ENCODE assay signal across 10 cellular contexts in genomic region chr6:98657764-98658163, GRCh38.
DNase-seq lines count a peak whose midpoint lies in the region; ATAC-seq and TF ChIP-seq lines count a peak whose summit lies in the region.
"Had no signal": no experiment of that assay in that cellular context is flagged by ENCODE, and none has a peak within 500 bp of the region (broad histone marks: within the 10 kb centered on the region; RNA-seq: fewer than 3 reads in every experiment).

No MANE protein-coding gene starts in this region.

- TF ChIP-seq CTCF in OCI-LY7 (conservative IDR thresholded peaks at IDR 0.05; ENCODE audit: low read length) (no peak), neural crest cell (conservative IDR thresholded peaks at IDR 0.05) (no peak), stomach (IDR thresholded peaks at IDR 0.05) (no peak)

- no peaks in the 10 kb centered on the region for H3K9me2 ChIP-seq in OCI-LY7 (ENCODE audit: insufficient read depth, low read length)

- H3K36me3 ChIP-seq in OCI-LY7 (ENCODE audit: insufficient read depth, low read length), result no peaks in the 10 kb centered on the region
- H3K36me3 ChIP-seq in stomach, result no peaks in the 10 kb centered on the region

- BruUV-seq in OCI-LY7 (replicated peaks; lab: Mats Ljungman, UMichigan), result no TSS peak

- H3K27ac ChIP-seq in OCI-LY7 (ENCODE audit: low read depth, low read length, poor library complexity, severe bottlenecking) (no peak overlapping the region), stomach (no peak overlapping the region)

- H3K9me3 Mint-ChIP-seq in neural crest cell, result no peaks in the 10 kb centered on the region

- no peaks in the 10 kb centered on the region for H3K9me3 ChIP-seq in OCI-LY7 (ENCODE audit: low read length)
- no peaks in the 10 kb centered on the region for H3K9me3 ChIP-seq in stomach

- peaks cover 9% of the 10 kb centered on the region for H3K4me1 Mint-ChIP-seq in neural crest cell

- CTCF ChIA-PET in OCI-LY7 (lab: Charles Lee; ENCODE audit: unreplicated experiment), result no interaction called here

- TF ChIP-seq POLR2A in stomach (IDR thresholded peaks at IDR 0.05), result no peak

- H3K27me3 ChIP-seq in stomach, result no peaks in the 10 kb centered on the region

- DNase-seq in HK-2 (ENCODE audit: unreplicated experiment) (peak; percentile 20), OCI-LY7 (ENCODE audit: low spot score) (peak; percentile 21), T47D (ENCODE audit: low read depth in 1 of 2, low spot score in 1 of 2) (peak; percentile 9 to 70), neural crest cell (ENCODE audit: low read depth, low spot score) (peak; percentile 57), GM19240 (ENCODE audit: insufficient read length, low spot score) (no peak), stomach (no peak), putamen (ENCODE audit: low spot score) (no peak)
- DNase-seq: amygdala; stimulated activated naive CD4-positive, alpha-beta T cell had no signal

- H3K4me1 ChIP-seq in OCI-LY7 (ENCODE audit: insufficient read depth, low read length, poor library complexity, severe bottlenecking) (no peaks in the 10 kb centered on the region), stomach (no peaks in the 10 kb centered on the region)

- no peak overlapping the region for H3K4me2 ChIP-seq in OCI-LY7 (ENCODE audit: low read length)

- no peak overlapping the region for H3K4me3 ChIP-seq in OCI-LY7 (ENCODE audit: low read depth, low read length, poor library complexity, severe bottlenecking)
- no peak overlapping the region for H3K4me3 ChIP-seq in stomach

- in situ Hi-C loops in T47D (cut with HindIII; ENCODE audit: low pct_unique_long_range_greater_than_20kb, low sequenced_read_pairs), result no loop called here

- ATAC-seq in HG02938 (IDR thresholded peaks at IDR 0.05; ENCODE audit: unreplicated experiment), result no peak

- no peak overlapping the region for H3K27ac Mint-ChIP-seq in neural crest cell (ENCODE audit: unreplicated experiment)

- no peak for TF ChIP-seq EP300 in stomach (IDR thresholded peaks at IDR 0.05)

- H3K36me3 Mint-ChIP-seq in neural crest cell (ENCODE audit: low read depth), result no peaks in the 10 kb centered on the region

- no peaks in the 10 kb centered on the region for H3K79me2 ChIP-seq in OCI-LY7 (ENCODE audit: insufficient read depth, low read depth, low read length)

- intact Hi-C loops in OCI-LY7 (cut with micrococcal nuclease; ENCODE audit: unreplicated experiment) (no loop called here), stomach (cut with DNase I; ENCODE audit: low total_unique reads) (no loop called here)

- POLR2A ChIA-PET in OCI-LY7 (lab: Charles Lee), result no interaction called here

- no peak overlapping the region for H2AFZ ChIP-seq in OCI-LY7 (ENCODE audit: low read length)

- 46 to 58% (median 54%) methylated on average over 5 of the region's 5 CpGs for WGBS in stomach, 5 donors

- H3K4me3 Mint-ChIP-seq in neural crest cell, result no peak overlapping the region

- no peaks in the 10 kb centered on the region for H3K27me3 Mint-ChIP-seq in neural crest cell (ENCODE audit: low read depth)

- no peaks in the 10 kb centered on the region; the same call in 1 of the 2 replicates for H4K20me1 ChIP-seq in OCI-LY7 (ENCODE audit: insufficient read depth, low read length)

Comparison
In these comparisons a context has a peak if more than half of its experiments do, and no peak if none do; other contexts are left out.
1. DNase-seq: peak in HK-2 (single experiment), OCI-LY7 (single experiment), T47D (2 of 2) and neural crest cell (single experiment); none in GM19240 (single experiment), stomach (single experiment) and putamen (single experiment).